Comparison of ENCODE assay signal across 8 cellular contexts in the genomic region with DNA sequence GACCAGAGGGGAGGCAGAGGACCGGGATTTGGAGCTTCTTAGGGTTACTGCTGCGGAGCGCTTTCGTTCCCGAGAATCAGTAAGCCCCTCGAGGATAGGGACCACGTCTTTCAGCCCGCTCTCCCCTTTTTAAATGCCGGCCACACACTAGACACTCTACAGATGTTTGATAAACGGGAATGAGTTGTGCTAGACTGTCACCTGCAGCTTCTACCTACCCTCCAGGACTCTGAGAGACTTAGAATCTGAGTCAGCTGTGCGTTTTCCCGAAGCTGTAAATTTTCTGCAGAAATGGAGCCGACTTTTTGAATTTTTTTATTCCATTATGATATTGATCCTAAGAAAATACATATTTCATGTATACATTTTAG. TPM values are rescaled to one million over a fixed set of nuclear protein-coding genes. Genes with fewer than 3 reads are reported as not detected.
DNase-seq lines count a peak whose midpoint lies in the region; ATAC-seq, FAIRE-seq and TF ChIP-seq lines count a peak whose summit lies in the region.

No MANE protein-coding gene starts in this region.

- POLR2A ChIA-PET in activated CD4-positive, alpha-beta memory T cell treated with anti-CD3 and anti-CD28 coated beads, Interleukin-2, amount 10 ng/mL, durations not matched to agents 7 days and 5 days (lab: Charles Lee): interaction anchor here (0.9 to 2.2 kb wide), 8 partner anchors 9 to 131 kb away, joined by 3 to 45 read pairs (median 10); partner anchors contain the start of genes PSIP1 and SNAPC3

- H3K4me1 ChIP-seq in keratinocyte (ENCODE audit: control insufficient read depth, extremely low read depth, insufficient read depth, low read length) (peaks cover 12% of the 10 kb centered on the region), tibial nerve (peaks cover 0 to 15% (median 4%) of the 10 kb centered on the region in 4 donors)

- H3K36me3 Mint-ChIP-seq in activated naive CD4-positive, alpha-beta T cell treated with anti-CD3 and anti-CD28 coated beads, Interleukin-2, amount 50 U/mL, for 24 hours: no peaks in the 10 kb centered on the region
- no peaks in the 10 kb centered on the region for H3K36me3 Mint-ChIP-seq in activated CD4-positive, alpha-beta memory T cell treated with anti-CD3 and anti-CD28 coated beads, Interleukin-2, amount 10 ng/mL, durations not matched to agents 7 days and 5 days (ENCODE audit: low read depth)

- H3K9me1 ChIP-seq in keratinocyte (ENCODE audit: control insufficient read depth, extremely low read depth, insufficient read depth, low read length): no peaks in the 10 kb centered on the region

- CTCF ChIA-PET in activated CD4-positive, alpha-beta memory T cell treated with anti-CD3 and anti-CD28 coated beads, Interleukin-2, amount 10 ng/mL, durations not matched to agents 7 days and 5 days (lab: Charles Lee): interaction anchor here (0.6 to 1.7 kb wide), 4 partner anchors 20 to 254 kb away, joined by 3 to 9 read pairs (median 3); no protein-coding TSS in a partner anchor

- dilution Hi-C loops in keratinocyte (cut with MboI; ENCODE audit: extremely low pct_ligation_motif_present, low sequenced_read_pairs): no loop called here

- H3K4me3 ChIP-seq in keratinocyte (ENCODE audit: control insufficient read depth in 2 of 3, extremely low read depth in 1 of 3, insufficient read depth in 2 of 3, low read depth in 1 of 3, low read length in 3 of 3): peak overlapping the region; percentile 59 to 90 (median 76)
- H3K4me3 ChIP-seq in tibial nerve: peak overlapping the region; percentile 64 to 94 (median 74)

- peak overlapping the region; percentile 85 for H3K9ac ChIP-seq in keratinocyte (ENCODE audit: control insufficient read depth, extremely low read depth, insufficient read depth, low read length)

- no peak overlapping the region for H3K27ac Mint-ChIP-seq in activated naive CD4-positive, alpha-beta T cell treated with anti-CD3 and anti-CD28 coated beads, Interleukin-2, amount 50 U/mL, for 24 hours
- peak overlapping the region; percentile 76 for H3K27ac Mint-ChIP-seq in activated CD4-positive, alpha-beta memory T cell treated with anti-CD3 and anti-CD28 coated beads, Interleukin-2, amount 10 ng/mL, durations not matched to agents 7 days and 5 days

- peak overlapping the region; percentile 98 for H2AFZ ChIP-seq in keratinocyte (ENCODE audit: control insufficient read depth, low read length)

- H3K4me1 Mint-ChIP-seq in activated naive CD4-positive, alpha-beta T cell treated with anti-CD3 and anti-CD28 coated beads, Interleukin-2, amount 50 U/mL, for 24 hours: peaks cover 11% of the 10 kb centered on the region
- peaks cover 19% of the 10 kb centered on the region for H3K4me1 Mint-ChIP-seq in activated CD4-positive, alpha-beta memory T cell treated with anti-CD3 and anti-CD28 coated beads, Interleukin-2, amount 10 ng/mL, durations not matched to agents 7 days and 5 days

- TF ChIP-seq EP300 in tibial nerve (IDR thresholded peaks at IDR 0.05): no peak

- DNase-seq in activated naive CD4-positive, alpha-beta T cell treated with Interleukin-2 at 50 U/mL for 16 hours: no peak
- no peak for DNase-seq in activated CD4-positive, alpha-beta memory T cell treated with anti-CD3 and anti-CD28 coated beads, Interleukin-2, amount 10 ng/mL, durations not matched to agents 7 days and 5 days
- DNase-seq in keratinocyte (ENCODE audit: low read depth, low spot score) (no peak), tibial nerve (ENCODE audit: low spot score in 2 of 2) (no peak), cortex of kidney (lab: John Stamatoyannopoulos, UW) (no peak), ureter (ENCODE audit: low spot score) (no peak)

- H3K27me3 ChIP-seq in keratinocyte (ENCODE audit: control insufficient read depth, extremely low read depth, insufficient read depth, low read length) (no peaks in the 10 kb centered on the region), tibial nerve (no peaks in the 10 kb centered on the region)

- H3K79me2 ChIP-seq in keratinocyte (ENCODE audit: control insufficient read depth, insufficient read depth, low read length): no peaks in the 10 kb centered on the region

- TF ChIP-seq POLR2A in tibial nerve (IDR thresholded peaks at IDR 0.05): no peak

- peak overlapping the region; percentile 93 for H3K4me3 Mint-ChIP-seq in activated naive CD4-positive, alpha-beta T cell treated with anti-CD3 and anti-CD28 coated beads, Interleukin-2, amount 50 U/mL, for 24 hours
- H3K4me3 Mint-ChIP-seq in activated CD4-positive, alpha-beta memory T cell treated with anti-CD3 and anti-CD28 coated beads, Interleukin-2, amount 10 ng/mL, durations not matched to agents 7 days and 5 days: peak overlapping the region; percentile 86

- H3K27ac ChIP-seq in keratinocyte (ENCODE audit: control insufficient read depth, insufficient read depth, low read length) (no peak overlapping the region), tibial nerve (peak overlapping the region; percentile 73 to 96 (median 85))

- TF ChIP-seq CTCF in keratinocyte (optimal IDR thresholded peaks at IDR 0.05 in 1 of 3, IDR thresholded peaks at IDR 0.05 in 1 of 3, conservative IDR thresholded peaks at IDR 0.05 in 1 of 3; ENCODE audit: extremely low read depth in 1 of 3, insufficient read depth in 2 of 3, low read length in 3 of 3) (no peak), tibial nerve (IDR thresholded peaks at IDR 0.05) (no peak)

- no peaks in the 10 kb centered on the region for H3K9me3 Mint-ChIP-seq in activated naive CD4-positive, alpha-beta T cell treated with anti-CD3 and anti-CD28 coated beads, Interleukin-2, amount 50 U/mL, for 24 hours
- no peaks in the 10 kb centered on the region for H3K9me3 Mint-ChIP-seq in activated CD4-positive, alpha-beta memory T cell treated with anti-CD3 and anti-CD28 coated beads, Interleukin-2, amount 10 ng/mL, durations not matched to agents 7 days and 5 days

- H3K36me3 ChIP-seq in keratinocyte (ENCODE audit: control insufficient read depth in 2 of 2, extremely low read depth in 1 of 2, insufficient read depth in 2 of 2, low read length in 2 of 2): no peaks in the 10 kb centered on the region
- H3K36me3 ChIP-seq in tibial nerve: no peaks in the 10 kb centered on the region

- FAIRE-seq in keratinocyte (lab: Jason Lieb, UNC): no peak

- peak overlapping the region; percentile 88 for H3K4me2 ChIP-seq in keratinocyte (ENCODE audit: control insufficient read depth, extremely low read depth, insufficient read depth, low read depth, low read length)

- H3K27me3 Mint-ChIP-seq in activated naive CD4-positive, alpha-beta T cell treated with anti-CD3 and anti-CD28 coated beads, Interleukin-2, amount 50 U/mL, for 24 hours: no peaks in the 10 kb centered on the region
- peaks cover 6% of the 10 kb centered on the region for H3K27me3 Mint-ChIP-seq in activated CD4-positive, alpha-beta memory T cell treated with anti-CD3 and anti-CD28 coated beads, Interleukin-2, amount 10 ng/mL, durations not matched to agents 7 days and 5 days

- H3K9me3 ChIP-seq in keratinocyte (ENCODE audit: control insufficient read depth, low read depth, low read length): no peaks in the 10 kb centered on the region
- no peaks in the 10 kb centered on the region for H3K9me3 ChIP-seq in tibial nerve

- 1% methylated on average over 12 to 13 of the region's 13 CpGs for WGBS in tibial nerve, 2 donors

- H4K20me1 ChIP-seq in keratinocyte (ENCODE audit: control insufficient read depth, extremely low read depth, insufficient read depth, low read length): no peaks in the 10 kb centered on the region

- peak; percentile 22 for ATAC-seq in HG02973 (IDR thresholded peaks at IDR 0.05; ENCODE audit: unreplicated experiment)

RNA-seq across cellular contexts. Expression of gene CCDC171, which starts 0.7 kb away (rescaled TPM):
- 1 to 10 TPM; 2.1 to 2.5 TPM for total RNA-seq in activated CD4-positive, alpha-beta memory T cell treated with anti-CD3 and anti-CD28 coated beads, Interleukin-2, amount 10 ng/mL, durations not matched to agents 7 days and 5 days
- 0.34 to 0.72 TPM (median 0.46 TPM) in 3 replicates for polyA plus RNA-seq in keratinocyte
- 1.5 TPM for polyA plus RNA-seq in keratinocyte (2011; ENCODE audit: low read depth)
- 0.32 and 0.43 TPM in 2 replicates for polyA plus RNA-seq in keratinocyte (2011; cell fraction: cytosol; rRNA removed)
- 0.89 and 1.1 TPM in 2 replicates for polyA plus RNA-seq in keratinocyte (2011; cell fraction: nucleus; rRNA removed)
- polyA plus RNA-seq in keratinocyte (2012; ENCODE audit: low replicate concordance): 0.39 and 0.47 TPM in 2 replicates
- 0.23 to 2.1 TPM (median 1.5 TPM) in 3 replicates for polyA minus RNA-seq in keratinocyte
- 2.9 TPM for polyA minus RNA-seq in keratinocyte (2011; cell fraction: cytosol; rRNA and poly(A)+ RNA removed)
- polyA minus RNA-seq in keratinocyte (2011; cell fraction: nucleus; rRNA and poly(A)+ RNA removed): 1.6 and 4.8 TPM in 2 replicates
- total RNA-seq in tibial nerve (10 to 100 TPM in 1 of 4 donors, 1 to 10 TPM in 3; 4.7 to 18.8 (median 7.9) TPM), ureter (4.5 TPM)

RNA-seq across cellular contexts. Expression of gene PSIP1, which starts 42.7 kb away (rescaled TPM):
- total RNA-seq in activated CD4-positive, alpha-beta memory T cell treated with anti-CD3 and anti-CD28 coated beads, Interleukin-2, amount 10 ng/mL, durations not matched to agents 7 days and 5 days: 100 to 1,000 TPM; 109 to 122 TPM
- 3.5 to 14.7 TPM (median 7.8 TPM) in 3 replicates for polyA plus RNA-seq in keratinocyte
- polyA plus RNA-seq in keratinocyte (2011; ENCODE audit: low read depth): 4.7 TPM
- polyA plus RNA-seq in keratinocyte (2011; cell fraction: cytosol; rRNA removed): 3.1 and 4.3 TPM in 2 replicates
- polyA plus RNA-seq in keratinocyte (2011; cell fraction: nucleus; rRNA removed): 3.0 and 3.7 TPM in 2 replicates
- polyA plus RNA-seq in keratinocyte (2012; ENCODE audit: low replicate concordance): 4.2 and 15.8 TPM in 2 replicates
- polyA minus RNA-seq in keratinocyte: 0.89 to 4.2 TPM (median 2.3 TPM) in 3 replicates
- 1.3 TPM for polyA minus RNA-seq in keratinocyte (2011; cell fraction: cytosol; rRNA and poly(A)+ RNA removed)
- 1.7 and 2.4 TPM in 2 replicates for polyA minus RNA-seq in keratinocyte (2011; cell fraction: nucleus; rRNA and poly(A)+ RNA removed)
- total RNA-seq in tibial nerve (100 to 1,000 TPM in 2 of 4 donors, 10 to 100 TPM in 2; 57.6 to 121 (median 97.9) TPM), ureter (32.2 TPM)
